Comparison of ENCODE assay signal across 24 cellular contexts in genomic region chr2:85189606-85190270, GRCh38. TPM values are rescaled to one million over a fixed set of nuclear protein-coding genes. Genes with fewer than 3 reads are reported as not detected.
DNase-seq lines count a peak whose midpoint lies in the region; ATAC-seq, FAIRE-seq and TF ChIP-seq lines count a peak whose summit lies in the region.
"Had no signal": no experiment of that assay in that cellular context is flagged by ENCODE, and none has a peak within 500 bp of the region (broad histone marks: within the 10 kb centered on the region; RNA-seq: fewer than 3 reads in every experiment).

No MANE protein-coding gene starts in this region.

- no peak for FAIRE-seq in frontal cortex (lab: Jason Lieb, UNC)
- FAIRE-seq: GM12891 had no signal

- no peaks in the 10 kb centered on the region for H3K4me1 ChIP-seq in uterus

- ATAC-seq in T-helper 17 cell = no peak
- ATAC-seq: left ventricle myocardium superior; stimulated activated naive B cell treated with anti-CD40 and anti-IgM and Interleukin-4, amounts not matched to agents 10 μg/mL and 1 μg/mL and 100 μg/mL, for 72 hours had no signal

- H3K9me3 ChIP-seq in uterus (no peaks in the 10 kb centered on the region), T-helper 17 cell (ENCODE audit: control insufficient read depth, low read length, poor library complexity, severe bottlenecking) (no peaks in the 10 kb centered on the region)
- H3K9me3 ChIP-seq: esophagus muscularis mucosa, thoracic aorta had no signal

- H3K4me3 ChIP-seq in uterus = no peak overlapping the region
- H3K4me3 ChIP-seq: esophagus muscularis mucosa, thoracic aorta had no signal

- H3K4me3 Mint-ChIP-seq in glutamatergic neuron (ENCODE audit: unreplicated experiment) (no peak overlapping the region), T-helper 17 cell (no peak overlapping the region)
- H3K4me3 Mint-ChIP-seq: activated CD4-positive, alpha-beta memory T cell treated with anti-CD3 and anti-CD28 coated beads for 36 hours; CD14-positive monocyte; stimulated activated naive B cell treated with anti-CD40 and anti-IgM and Interleukin-4, amounts not matched to agents 10 μg/mL and 1 μg/mL and 100 μg/mL, for 72 hours had no signal

- no peaks in the 10 kb centered on the region for H3K27me3 ChIP-seq in uterus
- H3K27me3 ChIP-seq: esophagus muscularis mucosa had no signal

- H3K27ac Mint-ChIP-seq in glutamatergic neuron (ENCODE audit: unreplicated experiment) (no peak overlapping the region), T-helper 17 cell (no peak overlapping the region)
- H3K27ac Mint-ChIP-seq: activated CD4-positive, alpha-beta memory T cell treated with anti-CD3 and anti-CD28 coated beads for 36 hours; CD14-positive monocyte; stimulated activated naive B cell treated with anti-CD40 and anti-IgM and Interleukin-4, amounts not matched to agents 10 μg/mL and 1 μg/mL and 100 μg/mL, for 72 hours had no signal

- H3K27me3 Mint-ChIP-seq in glutamatergic neuron (ENCODE audit: unreplicated experiment) (peaks cover 1% of the 10 kb centered on the region), T-helper 17 cell (peaks cover 52% of the 10 kb centered on the region)

- no peak overlapping the region for H3K27ac ChIP-seq in uterus
- H3K27ac ChIP-seq: esophagus muscularis mucosa, thoracic aorta had no signal

- no peaks in the 10 kb centered on the region for H3K9me3 Mint-ChIP-seq in glutamatergic neuron (ENCODE audit: unreplicated experiment)
- H3K9me3 Mint-ChIP-seq: activated CD4-positive, alpha-beta memory T cell treated with anti-CD3 and anti-CD28 coated beads for 36 hours had no signal

- TF ChIP-seq CTCF in glutamatergic neuron (IDR thresholded peaks at IDR 0.05; ENCODE audit: partially characterized antibody, unreplicated experiment) (no peak), uterus (IDR thresholded peaks at IDR 0.05) (no peak)

- H3K36me3 ChIP-seq in uterus = no peaks in the 10 kb centered on the region
- H3K36me3 ChIP-seq: esophagus muscularis mucosa, thoracic aorta had no signal

- intact Hi-C loops in uterus (cut with DNase I; ENCODE audit: low total_unique reads) = no loop called here

- no peak for TF ChIP-seq POLR2A in uterus (IDR thresholded peaks at IDR 0.05)

- H3K36me3 Mint-ChIP-seq in glutamatergic neuron (ENCODE audit: unreplicated experiment) (no peaks in the 10 kb centered on the region), T-helper 17 cell (ENCODE audit: low read depth) (peaks cover 2% of the 10 kb centered on the region)
- H3K36me3 Mint-ChIP-seq: activated CD4-positive, alpha-beta memory T cell treated with anti-CD3 and anti-CD28 coated beads for 36 hours; CD14-positive monocyte; stimulated activated naive B cell treated with anti-CD40 and anti-IgM and Interleukin-4, amounts not matched to agents 10 μg/mL and 1 μg/mL and 100 μg/mL, for 72 hours had no signal

- peak; percentile 27 for DNase-seq in ELF-1 (ENCODE audit: low read depth, low spot score)
- DNase-seq in cerebellar cortex (ENCODE audit: low spot score) = peak; percentile 16
- peak; percentile 54 for DNase-seq in left kidney (ENCODE audit: low read depth, low spot score)
- DNase-seq in pons (ENCODE audit: low spot score) = peak; percentile 12
- no peak for DNase-seq in frontal cortex (ENCODE audit: low spot score in 2 of 2)
- DNase-seq in glutamatergic neuron = no peak
- DNase-seq in uterus = no peak
- DNase-seq in T-helper 17 cell = no peak
- DNase-seq: ACHN; activated CD4-positive, alpha-beta memory T cell treated with anti-CD3 and anti-CD28 coated beads for 36 hours; activated gamma-delta T cell; activated T-cell treated with anti-CD3 and anti-CD28 coated beads for 4 hours; effector CD8-positive, alpha-beta T cell; Kasumi-1; left ventricle myocardium superior; NCI-H1105; NCI-H2029 treated with DMSO at 0.1 percent for 48 hours; stimulated activated naive B cell treated with anti-CD40 and anti-IgM and Interleukin-4, amounts not matched to agents 10 μg/mL and 1 μg/mL and 100 μg/mL, for 72 hours had no signal

- no peaks in the 10 kb centered on the region for H3K4me1 Mint-ChIP-seq in glutamatergic neuron (ENCODE audit: low read depth, unreplicated experiment)
- H3K4me1 Mint-ChIP-seq in T-helper 17 cell = no peaks in the 10 kb centered on the region
- H3K4me1 Mint-ChIP-seq: CD14-positive monocyte; stimulated activated naive B cell treated with anti-CD40 and anti-IgM and Interleukin-4, amounts not matched to agents 10 μg/mL and 1 μg/mL and 100 μg/mL, for 72 hours had no signal

RNA-seq across cellular contexts. Expression of gene TCF7L1, which starts 56.5 kb away (rescaled TPM):
- total RNA-seq in frontal cortex (0.41 TPM), glutamatergic neuron (ENCODE audit: unreplicated experiment) (6.6 TPM), uterus (10 to 100 TPM in 2 of 4 donors, under 1 TPM in 2; 0.26 to 37.1 (median 5.4) TPM), T-helper 17 cell (under 1 TPM in 1 of 2 donors, not detected in 1; 0.12 TPM)
- total RNA-seq: RPMI7951; T-helper 2 cell treated with Interferon-gamma antibody and Interleukin-4, amounts not matched to agents 100 ng/mL and 5 ng/mL, for 36 hours had no signal

Comparison
In these comparisons a context has a peak if more than half of its experiments do, and no peak if none do; other contexts are left out.
1. DNase-seq: peak in ELF-1 (single experiment), cerebellar cortex (single experiment), left kidney (single experiment) and pons (single experiment); none in frontal cortex (0 of 2), glutamatergic neuron (single experiment), uterus (0 of 2) and T-helper 17 cell (0 of 3).